ENCODE assay signal across 23 cellular contexts in genomic region chr18:55735199-55735855, GRCh38.
DNase-seq lines count a peak whose midpoint lies in the region; ATAC-seq, FAIRE-seq and TF ChIP-seq lines count a peak whose summit lies in the region.
"Had no signal": no experiment of that assay in that cellular context is flagged by ENCODE, and none has a peak within 500 bp of the region (broad histone marks: within the 10 kb centered on the region; RNA-seq: fewer than 3 reads in every experiment).

No MANE protein-coding gene starts in this region.

- BruUV-seq in mammary epithelial cell (replicated peaks; lab: Mats Ljungman, UMichigan) (no TSS peak), MCF 10A (replicated peaks; lab: Mats Ljungman, UMichigan) (no TSS peak), K562 (replicated peaks; lab: Mats Ljungman, UMichigan) (no TSS peak)

- H3K4me1 Mint-ChIP-seq in MCF 10A (ENCODE audit: insufficient read depth, unreplicated experiment) = peaks cover 19% of the 10 kb centered on the region
- H3K4me1 Mint-ChIP-seq: CD4-positive, CD25-positive, alpha-beta regulatory T cell had no signal

- H3K79me2 ChIP-seq in mammary epithelial cell (ENCODE audit: insufficient read depth, low read length) (no peaks in the 10 kb centered on the region), K562 (ENCODE audit: control insufficient read depth, insufficient read depth, low read length) (no peaks in the 10 kb centered on the region)

- no peak for TF ChIP-seq POLR2A in K562 (conservative IDR thresholded peaks at IDR 0.05)
- no peak for TF ChIP-seq POLR2A in Peyer's patch (IDR thresholded peaks at IDR 0.05)

- no peak overlapping the region for H3K27ac Mint-ChIP-seq in MCF 10A (ENCODE audit: low read depth, unreplicated experiment)
- H3K27ac Mint-ChIP-seq: CD4-positive, CD25-positive, alpha-beta regulatory T cell had no signal

- H3K9me3 ChIP-seq in mammary epithelial cell (replicated peaks; ENCODE audit: insufficient read depth, low read length) (no peaks in the 10 kb centered on the region), K562 (replicated peaks; ENCODE audit: control insufficient read depth, insufficient read depth, low read depth, low read length) (no peaks in the 10 kb centered on the region), Peyer's patch (no peaks in the 10 kb centered on the region)
- H3K9me3 ChIP-seq: BE2C, HAP-1 had no signal

- H3K9ac ChIP-seq in mammary epithelial cell (ENCODE audit: insufficient read depth, low read length) (no peak overlapping the region), K562 (ENCODE audit: insufficient read depth in 1 of 2, low read depth in 2 of 2, low read length in 2 of 2) (no peak overlapping the region)

- H3K4me3 ChIP-seq in mammary epithelial cell (replicated peaks in 1 of 3; ENCODE audit: insufficient read depth in 1 of 3, low read depth in 2 of 3, low read length in 3 of 3) (no peak overlapping the region), K562 (no peak overlapping the region), Peyer's patch (no peak overlapping the region)
- H3K4me3 ChIP-seq: GM12878, HAP-1 had no signal

- no peaks in the 10 kb centered on the region for H3K9me3 Mint-ChIP-seq in MCF 10A (ENCODE audit: unreplicated experiment)

- dilution Hi-C loops in mammary epithelial cell (cut with HindIII; ENCODE audit: low sequenced_read_pairs) = no loop called here

- in situ Hi-C loops in mammary epithelial cell (cut with MboI; ENCODE audit: low sequenced_read_pairs in 2 of 2) = no loop called here
- in situ Hi-C loops in K562 (cut with MboI) = no loop called here

- DNase-seq in mammary epithelial cell (peak; percentile 32), MCF 10A (ENCODE audit: unreplicated experiment) (no peak), K562 (ENCODE audit: extremely low read depth in 1 of 4, low spot score in 3 of 4) (peak in 2 of 4 experiments; percentile 22 to 33), lung microvascular endothelial cell (ENCODE audit: low read depth in 2 of 2) (peak; percentile 13 to 34), occipital lobe (lab: John Stamatoyannopoulos, UW) (no peak), NOMO-1 treated with DMSO at 0.1 percent for 48 hours (lab: John Stamatoyannopoulos, UW; ENCODE audit: unreplicated experiment) (no peak), OCI-M2 (lab: John Stamatoyannopoulos, UW; ENCODE audit: unreplicated experiment) (no peak), Peyer's patch (no peak)
- DNase-seq: BE2C; CD4-positive, CD25-positive, alpha-beta regulatory T cell; EL; NCI-H1048; NCI-H1436; NCI-H2029 treated with DMSO at 0.1 percent for 48 hours; NCI-H2171; NCI-H526 treated with DMSO at 0.1 percent for 48 hours; RPMI8226; SHP77 treated with DMSO at 0.1 percent for 48 hours had no signal

- intact Hi-C loops in mammary epithelial cell (cut with micrococcal nuclease) (no loop called here), MCF 10A (cut with micrococcal nuclease) (no loop called here), K562 (cut with micrococcal nuclease) (no loop called here)

- H4K20me1 ChIP-seq in mammary epithelial cell (ENCODE audit: insufficient read depth, low read length) (no peaks in the 10 kb centered on the region), K562 (replicated peaks; ENCODE audit: control insufficient read depth, insufficient read depth, low read length) (no peaks in the 10 kb centered on the region)

- TF ChIP-seq CTCF in mammary epithelial cell (conservative IDR thresholded peaks at IDR 0.05 in 1 of 2, IDR thresholded peaks at IDR 0.05 in 1 of 2; ENCODE audit: extremely low read depth in 1 of 2, insufficient read depth in 1 of 2, low read depth in 1 of 2, low read length in 2 of 2) (no peak), MCF 10A (IDR thresholded peaks at IDR 0.05; ENCODE audit: unreplicated experiment) (no peak), K562 (IDR thresholded peaks at IDR 0.05 in 2 of 3, conservative IDR thresholded peaks at IDR 0.05 in 1 of 3; ENCODE audit: insufficient read depth in 2 of 3, low read depth in 1 of 3, low read length in 3 of 3) (no peak), Peyer's patch (IDR thresholded peaks at IDR 0.05) (no peak)

- no peaks in the 10 kb centered on the region for H3K27me3 Mint-ChIP-seq in MCF 10A (ENCODE audit: insufficient read depth, unreplicated experiment)
- H3K27me3 Mint-ChIP-seq: CD4-positive, CD25-positive, alpha-beta regulatory T cell had no signal

- H3K4me2 ChIP-seq in mammary epithelial cell (ENCODE audit: insufficient read depth, low read depth, low read length) = no peak overlapping the region
- peak overlapping the region; percentile 39; the same call in 1 of the 2 replicates for H3K4me2 ChIP-seq in K562 (ENCODE audit: insufficient read depth, low read length)

- no peaks in the 10 kb centered on the region for H3K27me3 ChIP-seq in mammary epithelial cell (ENCODE audit: insufficient read depth, low read length)
- no peaks in the 10 kb centered on the region for H3K27me3 ChIP-seq in K562 (ENCODE audit: control insufficient read depth in 2 of 2, insufficient read depth in 2 of 2, low read length in 2 of 2)
- no peaks in the 10 kb centered on the region for H3K27me3 ChIP-seq in Peyer's patch
- H3K27me3 ChIP-seq: BE2C had no signal

- peak; percentile 75 for TF ChIP-seq EP300 in K562 (IDR thresholded peaks at IDR 0.05; ENCODE audit: low read length)

- H3K9me1 ChIP-seq in K562 (ENCODE audit: control insufficient read depth, insufficient read depth, low read length) = no peaks in the 10 kb centered on the region

- 100% methylated on average over 3 of the region's 3 CpGs for WGBS in mammary epithelial cell (ENCODE audit: low coverage, missing lambda C conversion rate)
- WGBS in K562 (ENCODE audit: insufficient coverage, low coverage, missing lambda C conversion rate) = 18% methylated on average over 3 of the region's 3 CpGs

- POLR2A ChIA-PET in MCF 10A (lab: Yijun Ruan, JAX) (interaction anchor here (0.7 kb wide), 1 partner anchor 8 kb away, joined by 3 read pairs; no protein-coding TSS in a partner anchor), K562 (lab: Yijun Ruan, JAX) (interaction anchor here (1.5 kb wide), 2 partner anchors 9 to 13 kb away, joined by 4 to 7 read pairs; no protein-coding TSS in a partner anchor)

- CTCF ChIA-PET in mammary epithelial cell (lab: Charles Lee; ENCODE audit: low non-redundant PET) = no interaction called here
- CTCF ChIA-PET in MCF 10A (lab: Yijun Ruan, JAX) = interaction anchor here (0.6 to 0.7 kb wide), 2 partner anchors 86 to 326 kb away, joined by 3 to 4 read pairs; no protein-coding TSS in a partner anchor
- CTCF ChIA-PET in K562 (lab: Yijun Ruan, JAX; ENCODE audit: low intra/inter-chr PET ratio) = no interaction called here

- H3K36me3 ChIP-seq in mammary epithelial cell (ENCODE audit: insufficient read depth, low read length) (no peaks in the 10 kb centered on the region), K562 (ENCODE audit: control insufficient read depth, insufficient read depth, low read length) (no peaks in the 10 kb centered on the region), Peyer's patch (no peaks in the 10 kb centered on the region)
- H3K36me3 ChIP-seq: BE2C, HAP-1 had no signal

- no peak for TF ChIP-seq RAD21 in K562 (CRISPR knock-in tag; conservative IDR thresholded peaks at IDR 0.05 in 1 of 2, IDR thresholded peaks at IDR 0.05 in 1 of 2)

- no peak for FAIRE-seq in K562 (lab: Jason Lieb, UNC)
- FAIRE-seq: GM12878, GM19239 had no signal

- peaks cover 4% of the 10 kb centered on the region for H3K36me3 Mint-ChIP-seq in MCF 10A (ENCODE audit: insufficient read depth, unreplicated experiment)
- H3K36me3 Mint-ChIP-seq: CD4-positive, CD25-positive, alpha-beta regulatory T cell had no signal

- ATAC-seq in K562 = no peak
- ATAC-seq: GM12878, SK-N-SH treated with all-trans-retinoic acid at 6 μM for 48 hours had no signal

- no peaks in the 10 kb centered on the region for H3K4me1 ChIP-seq in mammary epithelial cell (ENCODE audit: insufficient read depth, low read length)
- peaks cover 0 to 44% of the 10 kb centered on the region in 2 experiments; a peak in 2 of 5 replicates for H3K4me1 ChIP-seq in K562 (replicated peaks in 1 of 2; ENCODE audit: control insufficient read depth in 2 of 2, insufficient read depth in 2 of 2, low read length in 2 of 2)
- no peaks in the 10 kb centered on the region for H3K4me1 ChIP-seq in Peyer's patch
- H3K4me1 ChIP-seq: BE2C, HAP-1 had no signal

- no peak overlapping the region for H3K4me3 Mint-ChIP-seq in MCF 10A (ENCODE audit: unreplicated experiment)
- H3K4me3 Mint-ChIP-seq: CD4-positive, CD25-positive, alpha-beta regulatory T cell had no signal

- H3K27ac ChIP-seq in mammary epithelial cell (ENCODE audit: insufficient read depth, low read depth, low read length) (no peak overlapping the region), K562 (ENCODE audit: extremely low read depth, low read depth, low read length) (no peak overlapping the region; the same call in 2 of the 3 replicates), Peyer's patch (no peak overlapping the region)
- H3K27ac ChIP-seq: 22Rv1 had no signal

- H2AFZ ChIP-seq in mammary epithelial cell (ENCODE audit: low read depth, low read length) (peak overlapping the region; percentile 7), K562 (ENCODE audit: low read depth, low read length) (no peak overlapping the region)

TF ChIP-seq in K562, 482 proteins besides CTCF, POLR2A, EP300 and RAD21 (continues in another document):
- TF ChIP-seq MEF2D (tag; conservative IDR thresholded peaks at IDR 0.05; ENCODE audit: low read depth) (no peak), PATZ1 (CRISPR knock-in tag; IDR thresholded peaks at IDR 0.05; ENCODE audit: borderline replicate concordance) (no peak), GATAD2A (IDR thresholded peaks at IDR 0.05) (no peak), CEBPB (tag; IDR thresholded peaks at IDR 0.05) (no peak), MTA1 (IDR thresholded peaks at IDR 0.05; ENCODE audit: borderline replicate concordance) (no peak), HMGN3 (IDR thresholded peaks at IDR 0.05; ENCODE audit: borderline replicate concordance, extremely low read depth, insufficient read length, low read depth, low read length) (no peak), SMARCE1 (IDR thresholded peaks at IDR 0.05) (peak; percentile 22; the same call in 1 of the 2 replicates), ZNF75A (CRISPR knock-in tag; IDR thresholded peaks at IDR 0.05) (no peak), PHTF2 (CRISPR knock-in tag; IDR thresholded peaks at IDR 0.05) (no peak)

Comparison
In these comparisons a context has a peak if more than half of its experiments do, and no peak if none do; other contexts are left out.
1. DNase-seq: peak in mammary epithelial cell (single experiment) and lung microvascular endothelial cell (2 of 2); none in MCF 10A (single experiment), occipital lobe (single experiment), NOMO-1 treated with DMSO at 0.1 percent for 48 hours (single experiment), OCI-M2 (single experiment) and Peyer's patch (0 of 3).